6 cellular contexts compared by ENCODE assay signal in the genomic region with DNA sequence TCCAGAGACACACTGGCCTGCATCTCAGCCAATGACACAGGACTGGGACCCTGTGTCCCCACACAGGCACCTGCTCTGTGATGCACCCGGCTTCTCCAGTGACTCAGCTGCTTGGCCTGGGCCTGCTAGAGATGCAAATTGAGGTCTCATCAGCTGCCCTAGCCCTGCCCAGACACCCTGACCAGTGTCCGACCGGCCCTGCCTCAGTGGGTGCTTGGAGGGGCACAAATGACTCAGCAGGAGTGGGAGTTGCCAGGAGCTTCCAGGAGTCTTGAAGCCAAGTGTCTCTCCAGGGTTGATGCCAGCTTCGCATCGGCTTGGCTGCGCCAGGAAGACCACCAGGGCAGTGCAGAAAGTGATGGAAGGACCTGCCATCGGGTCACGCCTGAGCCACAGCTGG.
"Had no signal": no experiment of that assay in that cellular context is flagged by ENCODE, and none has a peak within 500 bp of the region (broad histone marks: within the 10 kb centered on the region; RNA-seq: fewer than 3 reads in every experiment).

No MANE protein-coding gene starts in this region.

- H3K4me3 ChIP-seq: GM23248 had no signal

- H2AFZ ChIP-seq: GM23248 had no signal

- H3K9ac ChIP-seq: GM23248 had no signal

- ATAC-seq: HepG2 had no signal

- DNase-seq: GM23248, GOT3, HCEC 1CT, KG1 had no signal

- H3K27ac ChIP-seq: GM23248, HL-60 had no signal

- FAIRE-seq: HepG2 had no signal
